In genomic region chr2:158953454-158953853, GRCh38 we compare ENCODE assay signal across 10 cellular contexts. TPM values are rescaled to one million over a fixed set of nuclear protein-coding genes. Genes with fewer than 3 reads are reported as not detected.
A peak's percentile ranks its signal among the peaks of the same experiment; 100 is the strongest.
DNase-seq lines count a peak whose midpoint lies in the region; ATAC-seq and TF ChIP-seq lines count a peak whose summit lies in the region.
"Had no signal": no experiment of that assay in that cellular context is flagged by ENCODE, and none has a peak within 500 bp of the region (broad histone marks: within the 10 kb centered on the region; RNA-seq: fewer than 3 reads in every experiment).

No MANE protein-coding gene starts in this region.

- peak; percentile 14 for DNase-seq in GM03348 (ENCODE audit: low spot score)
- DNase-seq in fibroblast of villous mesenchyme (ENCODE audit: low read depth) = peak; percentile 54
- no peak for DNase-seq in sciatic nerve (ENCODE audit: low spot score)
- no peak for DNase-seq in SIG-M5 (lab: John Stamatoyannopoulos, UW)
- no peak for DNase-seq in SW480 (ENCODE audit: low spot score)
- DNase-seq: CD8-positive, alpha-beta memory T cell had no signal

- no peaks in the 10 kb centered on the region for H3K9me3 Mint-ChIP-seq in activated T-helper 17 cell treated with anti-CD3 and anti-CD28 coated beads, Interleukin-2, amount 50 U/mL, for 72 hours
- H3K9me3 Mint-ChIP-seq: activated naive CD4-positive, alpha-beta T cell treated with anti-CD3 and anti-CD28 coated beads for 36 hours had no signal

- H3K27me3 Mint-ChIP-seq in activated T-helper 17 cell treated with anti-CD3 and anti-CD28 coated beads, Interleukin-2, amount 50 U/mL, for 72 hours = peaks cover 4% of the 10 kb centered on the region

- no peak for TF ChIP-seq CTCF in fibroblast of villous mesenchyme (IDR thresholded peaks at IDR 0.05; ENCODE audit: insufficient read depth, low read depth, low read length)

- peak overlapping the region; percentile 1 for H3K4me3 Mint-ChIP-seq in activated T-helper 17 cell treated with anti-CD3 and anti-CD28 coated beads, Interleukin-2, amount 50 U/mL, for 72 hours
- H3K4me3 Mint-ChIP-seq: activated naive CD4-positive, alpha-beta T cell treated with anti-CD3 and anti-CD28 coated beads for 36 hours; CD8-positive, alpha-beta memory T cell had no signal

- intact Hi-C loops in sciatic nerve (cut with DNase I) = no loop called here

- no peak for ATAC-seq in activated T-helper 17 cell treated with anti-CD3 and anti-CD28 coated beads, Interleukin-2, amount 50 U/mL, for 72 hours (replicated peaks)
- peak; percentile 57 for ATAC-seq in sciatic nerve
- no peak for ATAC-seq in HG02852 (IDR thresholded peaks at IDR 0.05; ENCODE audit: unreplicated experiment)
- ATAC-seq in GM19397 (IDR thresholded peaks at IDR 0.05; ENCODE audit: unreplicated experiment) = no peak

- H3K4me3 ChIP-seq in fibroblast of villous mesenchyme (ENCODE audit: low read depth, low read length) = no peak overlapping the region

- H3K36me3 Mint-ChIP-seq in activated T-helper 17 cell treated with anti-CD3 and anti-CD28 coated beads, Interleukin-2, amount 50 U/mL, for 72 hours (ENCODE audit: low read depth) = no peaks in the 10 kb centered on the region
- H3K36me3 Mint-ChIP-seq: CD8-positive, alpha-beta memory T cell had no signal

- peak overlapping the region; percentile 6 for H3K27ac Mint-ChIP-seq in activated T-helper 17 cell treated with anti-CD3 and anti-CD28 coated beads, Interleukin-2, amount 50 U/mL, for 72 hours
- H3K27ac Mint-ChIP-seq: activated naive CD4-positive, alpha-beta T cell treated with anti-CD3 and anti-CD28 coated beads for 36 hours had no signal

- H3K4me1 Mint-ChIP-seq in activated T-helper 17 cell treated with anti-CD3 and anti-CD28 coated beads, Interleukin-2, amount 50 U/mL, for 72 hours = peaks cover 7% of the 10 kb centered on the region

RNA-seq across cellular contexts. Expression of gene TANC1, which starts 15.0 kb away (rescaled TPM):
- 1 to 10 TPM; 1.4 to 1.7 TPM for total RNA-seq in activated T-helper 17 cell treated with anti-CD3 and anti-CD28 coated beads, Interleukin-2, amount 50 U/mL, for 72 hours
- total RNA-seq in fibroblast of villous mesenchyme (49.9 and 74.7 TPM in 2 replicates), sciatic nerve (50.3 TPM)

Comparison
In these comparisons a context has a peak if more than half of its experiments do, and no peak if none do; other contexts are left out.
1. DNase-seq: peak in GM03348 (single experiment) and fibroblast of villous mesenchyme (single experiment); none in sciatic nerve (single experiment), SIG-M5 (single experiment) and SW480 (single experiment).
2. RNA of gene TANC1, which starts 15.0 kb away (total RNA-seq): 49.9 to 74.7 TPM in fibroblast of villous mesenchyme and 50.3 TPM in sciatic nerve (single experiment); 1.4 to 1.7 TPM in activated T-helper 17 cell treated with anti-CD3 and anti-CD28 coated beads, Interleukin-2, amount 50 U/mL, for 72 hours; every median in the first group is over 10 times any median in the second.